Comparison of ENCODE assay signal across 7 cellular contexts in the genomic region with DNA sequence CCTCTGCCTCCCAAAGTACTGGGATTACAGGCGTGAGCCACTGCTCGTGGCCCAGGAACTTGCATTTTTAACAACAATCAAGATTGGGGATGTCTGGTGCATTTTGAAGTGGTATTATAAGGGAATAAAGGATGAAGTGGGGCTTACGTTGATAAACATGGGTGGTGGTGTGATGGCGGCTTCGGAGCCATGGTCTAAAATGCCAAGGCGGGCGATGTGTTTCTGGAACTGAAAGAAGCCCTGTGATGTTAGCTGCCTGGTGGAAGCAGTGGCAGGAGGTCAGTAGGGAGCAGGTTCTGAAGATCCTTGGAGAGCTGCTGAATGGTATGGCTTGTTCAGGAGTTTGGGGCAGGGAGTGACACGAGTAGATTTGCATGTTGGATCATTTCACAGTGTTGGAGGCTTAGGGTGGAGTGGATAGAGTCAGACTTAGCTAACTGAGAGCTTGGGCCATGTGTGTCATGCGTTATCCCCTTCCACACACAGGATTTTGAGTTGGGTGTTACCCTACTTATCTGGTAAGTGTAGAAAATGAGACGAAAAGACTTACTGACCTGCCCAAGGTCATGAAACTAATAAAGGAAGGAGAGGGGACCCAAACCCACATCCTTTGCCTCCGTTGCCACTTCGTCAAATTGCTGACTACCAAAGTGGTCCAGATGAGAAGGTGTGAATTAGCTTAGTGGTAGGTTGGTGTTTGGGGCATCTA. TPM values are rescaled to one million over a fixed set of nuclear protein-coding genes. Genes with fewer than 3 reads are reported as not detected.
DNase-seq lines count a peak whose midpoint lies in the region; ATAC-seq and TF ChIP-seq lines count a peak whose summit lies in the region.

No MANE protein-coding gene starts in this region.

- peak overlapping the region; percentile 65 for H3K4me3 ChIP-seq in HAP-1
- peak overlapping the region; percentile 100 for H3K4me3 ChIP-seq in SJSA1
- peak overlapping the region in 3 of 4 donors; percentile 75 to 97 (median 93) for H3K4me3 ChIP-seq in esophagus muscularis mucosa
- peak overlapping the region; percentile 16 to 80 (median 22) for H3K4me3 ChIP-seq in skeletal muscle tissue (ENCODE audit: low read length in 3 of 3)

- no peak for ATAC-seq in HG02588 (IDR thresholded peaks at IDR 0.05; ENCODE audit: unreplicated experiment)

- H3K36me3 ChIP-seq in HAP-1 (replicated peaks) (peaks cover 14% of the 10 kb centered on the region), SJSA1 (peaks cover 31% of the 10 kb centered on the region), esophagus muscularis mucosa (peaks cover 11 to 20% (median 15%) of the 10 kb centered on the region in 4 donors), skeletal muscle tissue (ENCODE audit: control insufficient read depth in 3 of 3, insufficient read depth in 3 of 3, low read length in 3 of 3) (peaks cover 8 to 13% (median 11%) of the 10 kb centered on the region in 3 donors)

- H3K4me1 ChIP-seq in HAP-1 (peaks cover 6% of the 10 kb centered on the region), SJSA1 (replicated peaks) (peaks cover 11% of the 10 kb centered on the region), esophagus muscularis mucosa (peaks cover 33 to 49% (median 47%) of the 10 kb centered on the region in 4 donors), skeletal muscle tissue (ENCODE audit: control insufficient read depth in 3 of 3, insufficient read depth in 3 of 3, low read length in 3 of 3) (peaks cover 7 to 40% (median 30%) of the 10 kb centered on the region in 3 donors)

- no peak for TF ChIP-seq POLR2A in esophagus muscularis mucosa (IDR thresholded peaks at IDR 0.05; ENCODE audit: low read depth)

- no peak for TF ChIP-seq CTCF in esophagus muscularis mucosa (IDR thresholded peaks at IDR 0.05)

- H3K27ac ChIP-seq in SJSA1: no peak overlapping the region
- peak overlapping the region in 1 of 4 donors; percentile 83 for H3K27ac ChIP-seq in esophagus muscularis mucosa (replicated peaks in 1 of 4)
- peak overlapping the region; percentile 71 for H3K27ac ChIP-seq in skeletal muscle tissue (ENCODE audit: low read depth, low read length)

- no peaks in the 10 kb centered on the region for H3K9me3 ChIP-seq in HAP-1
- H3K9me3 ChIP-seq in SJSA1 (replicated peaks): no peaks in the 10 kb centered on the region; the same call in 1 of the 2 replicates
- no peaks in the 10 kb centered on the region for H3K9me3 ChIP-seq in esophagus muscularis mucosa
- no peaks in the 10 kb centered on the region for H3K9me3 ChIP-seq in skeletal muscle tissue (ENCODE audit: control insufficient read depth in 3 of 3, low read length in 3 of 3)

- DNase-seq in HAP-1 (ENCODE audit: low spot score in 2 of 2) (no peak), SJSA1 (ENCODE audit: low read depth in 1 of 2, low spot score in 2 of 2) (no peak), esophagus muscularis mucosa (ENCODE audit: extremely low spot score) (no peak), 8988T (no peak)
- DNase-seq in effector CD8-positive, alpha-beta T cell (lab: John Stamatoyannopoulos, UW): no peak

- intact Hi-C loops in esophagus muscularis mucosa (cut with DNase I): loop anchor here (5.0 kb wide), 3 partner anchors 50 to 110 kb away; a partner anchor contains a TSS

- no peak for TF ChIP-seq EP300 in esophagus muscularis mucosa (IDR thresholded peaks at IDR 0.05)

- H3K27me3 ChIP-seq in HAP-1 (ENCODE audit: low read depth) (no peaks in the 10 kb centered on the region), SJSA1 (replicated peaks) (no peaks in the 10 kb centered on the region), esophagus muscularis mucosa (no peaks in the 10 kb centered on the region), skeletal muscle tissue (ENCODE audit: control insufficient read depth in 3 of 3, insufficient read depth in 3 of 3, low read length in 3 of 3) (no peaks in the 10 kb centered on the region)

- in situ Hi-C loops in HAP-1 (cut with MboI; ENCODE audit: low sequenced_read_pairs): loop anchor here (10.0 kb wide), 1 partner anchor 78 kb away; no protein-coding TSS in a partner anchor

- WGBS in esophagus muscularis mucosa: 82% methylated on average over 12 of the region's 12 CpGs

- no peak overlapping the region for H3K9ac ChIP-seq in skeletal muscle tissue (ENCODE audit: low read depth in 1 of 3, low read length in 3 of 3)

RNA-seq across cellular contexts. Expression of a gene that starts 1.5 kb away (rescaled TPM):
- 43.9 and 50.0 TPM in 2 replicates for total RNA-seq in SJSA1 (2014; rRNA removed; shearing (Covaris generic))
- total RNA-seq in esophagus muscularis mucosa (10 to 100 TPM; 30.5 to 41.5 (median 34.9) TPM), skeletal muscle tissue (41.2 TPM)

RNA-seq across cellular contexts. Expression of a gene that starts 24.5 kb away (rescaled TPM):
- 140 and 168 TPM in 2 replicates for total RNA-seq in SJSA1 (2014; rRNA removed; shearing (Covaris generic))
- total RNA-seq in esophagus muscularis mucosa: 100 to 1,000 TPM; 136 to 267 (median 190) TPM
- 59.5 TPM for total RNA-seq in skeletal muscle tissue

RNA-seq across cellular contexts. Expression of a gene that starts 36.7 kb away (rescaled TPM):
- 0.05 TPM in 1 of 2 replicates, not detected in the other for total RNA-seq in SJSA1 (2014; rRNA removed; shearing (Covaris generic))
- under 1 TPM in 2 of 4 donors, not detected in 2; under 0.01 to 0.83 TPM for total RNA-seq in esophagus muscularis mucosa
- 1.0 TPM for total RNA-seq in skeletal muscle tissue

RNA-seq across cellular contexts. Expression of a gene that starts 49.6 kb away (rescaled TPM):
- 47.4 and 48.4 TPM in 2 replicates for total RNA-seq in SJSA1 (2014; rRNA removed; shearing (Covaris generic))
- total RNA-seq in esophagus muscularis mucosa: 10 to 100 TPM; 30.8 to 44.0 (median 37.2) TPM
- 28.2 TPM for total RNA-seq in skeletal muscle tissue

Comparison
In these comparisons a context has a peak if more than half of its experiments do, and no peak if none do; other contexts are left out.
1. H3K4me3 ChIP-seq: peak in every context shown above with its lines; median percentile 100 in SJSA1; 93 in esophagus muscularis mucosa; 65 in HAP-1; 22 in skeletal muscle tissue.